Comparison of ENCODE assay signal across 1 cellular context in genomic region chr13:109790951-109791605, GRCh38.
TF ChIP-seq lines count a peak whose summit lies in the region.

No MANE protein-coding gene starts in this region.

TF ChIP-seq in HepG2, 621 proteins besides CTCF, POLR2A, EP300 and RAD21 (continued from another document):
- TF ChIP-seq ZBTB40 (IDR thresholded peaks at IDR 0.05) (no peak), ZBTB40 (CRISPR knock-in tag; IDR thresholded peaks at IDR 0.05) (no peak), FOXJ3 (CRISPR knock-in tag; IDR thresholded peaks at IDR 0.05; ENCODE audit: borderline replicate concordance) (peak; percentile 19; the same call in 1 of the 2 replicates), ZBTB21 (CRISPR knock-in tag; IDR thresholded peaks at IDR 0.05) (no peak), KMT2B (CRISPR knock-in tag; IDR thresholded peaks at IDR 0.05) (no peak), MXD1 (CRISPR knock-in tag; IDR thresholded peaks at IDR 0.05) (no peak), XRCC5 (optimal IDR thresholded peaks at IDR 0.05; ENCODE audit: low read length) (no peak), ARID5B (CRISPR knock-in tag; IDR thresholded peaks at IDR 0.05) (0 out of 2 replicates have a peak, but pooled peaks have one; percentile 18), ZMAT3 (CRISPR knock-in tag; conservative IDR thresholded peaks at IDR 0.05) (no peak), DMAP1 (CRISPR knock-in tag; IDR thresholded peaks at IDR 0.05) (no peak), TEAD3 (CRISPR knock-in tag; optimal IDR thresholded peaks at IDR 0.05; ENCODE audit: borderline replicate concordance) (peak; percentile 4), SALL1 (CRISPR knock-in tag; IDR thresholded peaks at IDR 0.05) (peak; percentile 26; the same call in 1 of the 2 replicates), FOXP4 (CRISPR knock-in tag; IDR thresholded peaks at IDR 0.05) (0 out of 2 replicates have a peak, but pooled peaks have one; percentile 13), ZNF180 (CRISPR knock-in tag; IDR thresholded peaks at IDR 0.05; ENCODE audit: borderline replicate concordance, low read depth) (no peak), SIX4 (CRISPR knock-in tag; IDR thresholded peaks at IDR 0.05) (0 out of 2 replicates have a peak, but pooled peaks have one; percentile 36), SRF (IDR thresholded peaks at IDR 0.05; ENCODE audit: low read depth, low read length) (no peak), KAT2B (IDR thresholded peaks at IDR 0.05; ENCODE audit: borderline replicate concordance, low read depth, low read length) (peak; percentile 82), KLF11 (CRISPR knock-in tag; IDR thresholded peaks at IDR 0.05) (no peak), ARID3A (IDR thresholded peaks at IDR 0.05; ENCODE audit: low read depth, low read length) (no peak), IKZF4 (CRISPR knock-in tag; IDR thresholded peaks at IDR 0.05; ENCODE audit: borderline replicate concordance, low read depth, not compliant biosample characterization) (no peak), MIXL1 (CRISPR knock-in tag; IDR thresholded peaks at IDR 0.05) (0 out of 2 replicates have a peak, but pooled peaks have one; percentile 24), STAG1 (CRISPR knock-in tag; IDR thresholded peaks at IDR 0.05) (peak; percentile 76)
